Comparison of ENCODE assay signal across 22 cellular contexts in genomic region chr20:62564456-62565245, GRCh38.
"Had no signal": no experiment of that assay in that cellular context is flagged by ENCODE, and none has a peak within 500 bp of the region (broad histone marks: within the 10 kb centered on the region; RNA-seq: fewer than 3 reads in every experiment).

No MANE protein-coding gene starts in this region.

- H3K4me3 Mint-ChIP-seq: immature natural killer cell; nephron; stimulated activated memory B cell treated with anti-CD40 and anti-IgM and Interleukin-4, amounts not matched to agents 10 μg/mL and 1 μg/mL and 100 μg/mL, for 72 hours; stimulated activated naive CD8-positive, alpha-beta T cell treated with anti-CD3 and anti-CD28 coated beads, Interleukin-15, amount 100 ng/mL, for 72 hours had no signal

- H2AFZ ChIP-seq: parathyroid adenoma had no signal

- FAIRE-seq: endometrium, frontal cortex, keratinocyte had no signal

- H3K4me3 ChIP-seq: prostate gland, spleen, testis, tibial nerve, upper lobe of right lung, vagina had no signal

- H3K9ac ChIP-seq: parathyroid adenoma had no signal

- H3K36me3 ChIP-seq: prostate gland, spleen, tibial nerve, upper lobe of right lung, vagina had no signal

- H3K36me3 Mint-ChIP-seq: immature natural killer cell; naive B cell; stimulated activated memory B cell treated with anti-CD40 and anti-IgM and Interleukin-4, amounts not matched to agents 10 μg/mL and 1 μg/mL and 100 μg/mL, for 72 hours had no signal

- H3K79me2 ChIP-seq: parathyroid adenoma had no signal

- H3K27me3 ChIP-seq: testis, vagina had no signal

- DNase-seq: effector memory CD4-positive, alpha-beta T cell; immature natural killer cell; mesendoderm; naive B cell; retina; spleen; stimulated activated CD4-positive, alpha-beta T cell treated with anti-CD3 and anti-CD28 coated beads, Interleukin-15, amount 100 ng/mL, for 24 hours; stimulated activated CD4-positive, alpha-beta T cell treated with anti-CD3 and anti-CD28 coated beads, Interleukin-1b, Interleukin-23, amount 100 ng/mL, for 48 hours; stimulated activated CD4-positive, alpha-beta T cell treated with anti-CD3 and anti-CD28 coated beads, Interleukin-4, amount 100 ng/mL, for 24 hours; stimulated activated naive CD8-positive, alpha-beta T cell treated with anti-CD3 and anti-CD28 coated beads, Interleukin-15, amount 100 ng/mL, for 72 hours; testis; upper lobe of right lung had no signal

- H3K27ac Mint-ChIP-seq: immature natural killer cell; nephron; stimulated activated memory B cell treated with anti-CD40 and anti-IgM and Interleukin-4, amounts not matched to agents 10 μg/mL and 1 μg/mL and 100 μg/mL, for 72 hours; stimulated activated naive CD8-positive, alpha-beta T cell treated with anti-CD3 and anti-CD28 coated beads, Interleukin-15, amount 100 ng/mL, for 72 hours had no signal

- H3K27ac ChIP-seq: parathyroid adenoma, prostate gland, spleen, testis, tibial nerve, upper lobe of right lung, vagina had no signal

- H3K9me3 Mint-ChIP-seq: immature natural killer cell; naive B cell; nephron; stimulated activated memory B cell treated with anti-CD40 and anti-IgM and Interleukin-4, amounts not matched to agents 10 μg/mL and 1 μg/mL and 100 μg/mL, for 72 hours; stimulated activated naive CD8-positive, alpha-beta T cell treated with anti-CD3 and anti-CD28 coated beads, Interleukin-15, amount 100 ng/mL, for 72 hours had no signal

- H3K9me3 ChIP-seq: prostate gland, spleen, testis, tibial nerve, upper lobe of right lung, vagina had no signal

- H3K4me1 ChIP-seq: parathyroid adenoma, prostate gland, testis, tibial nerve, upper lobe of right lung, vagina had no signal

- ATAC-seq: esophagus mucosa; stimulated activated memory B cell treated with anti-CD40 and anti-IgM and Interleukin-4, amounts not matched to agents 10 μg/mL and 1 μg/mL and 100 μg/mL, for 72 hours; stimulated activated naive CD8-positive, alpha-beta T cell treated with anti-CD3 and anti-CD28 coated beads, Interleukin-15, amount 100 ng/mL, for 72 hours; upper lobe of right lung had no signal
